ENCODE assay signal across 19 cellular contexts in the genomic region with DNA sequence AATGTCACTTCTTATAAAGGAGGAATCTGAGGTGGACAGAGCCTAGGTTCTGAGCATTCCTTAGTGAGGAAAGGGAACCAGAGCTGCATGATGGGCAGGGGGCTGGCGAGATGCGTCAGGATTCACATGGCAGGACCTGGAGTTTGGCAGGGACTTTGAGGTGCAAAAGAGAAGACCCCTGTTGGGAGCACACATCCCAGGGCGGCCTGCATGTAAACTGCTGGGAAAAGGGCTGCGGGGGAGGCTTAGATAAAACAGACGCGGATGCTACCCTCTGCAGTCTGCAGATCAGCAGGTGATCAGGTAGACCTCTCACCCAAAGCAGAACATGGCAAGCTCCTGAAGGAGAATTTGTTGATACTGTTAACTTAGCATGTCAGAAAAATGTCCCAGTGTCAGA.
"Had no signal": no experiment of that assay in that cellular context is flagged by ENCODE, and none has a peak within 500 bp of the region (broad histone marks: within the 10 kb centered on the region; RNA-seq: fewer than 3 reads in every experiment).

No MANE protein-coding gene starts in this region.

- H3K9me3 Mint-ChIP-seq: naive thymus-derived CD4-positive, alpha-beta T cell had no signal

- H3K4me1 ChIP-seq: colonic mucosa had no signal

- H3K27ac ChIP-seq: colonic mucosa, heart left ventricle, ovary, right atrium auricular region, thoracic aorta, transverse colon had no signal

- H3K9me3 ChIP-seq: colonic mucosa, heart left ventricle, ovary, right atrium auricular region, sigmoid colon, stomach, thoracic aorta, transverse colon had no signal

- ATAC-seq: heart left ventricle; naive thymus-derived CD4-positive, alpha-beta T cell had no signal

- H3K4me3 ChIP-seq: colonic mucosa, heart left ventricle, ovary, right atrium auricular region, sigmoid colon, skin epidermis, stomach, thoracic aorta, transverse colon had no signal

- H3K4me3 Mint-ChIP-seq: naive thymus-derived CD4-positive, alpha-beta T cell had no signal

- H3K36me3 ChIP-seq: colonic mucosa, ovary, right atrium auricular region, sigmoid colon, stomach, thoracic aorta, transverse colon had no signal

- DNase-seq: colonic mucosa; dermis blood vessel endothelial cell; foreskin melanocyte; heart left ventricle; hippocampal formation; kidney glomerular epithelial cell; mammary epithelial cell; naive thymus-derived CD4-positive, alpha-beta T cell; nucleus accumbens; ovary; sigmoid colon; stimulated activated CD4-positive, alpha-beta T cell treated with anti-CD3 and anti-CD28 coated beads, Interleukin-2, amount 100 ng/mL, for 24 hours; stimulated activated naive CD4-positive, alpha-beta T cell; stomach; substantia nigra; transverse colon had no signal

- H3K27me3 Mint-ChIP-seq: naive thymus-derived CD4-positive, alpha-beta T cell had no signal

- H3K27me3 ChIP-seq: colonic mucosa, heart left ventricle, ovary, right atrium auricular region, sigmoid colon, stomach, transverse colon had no signal
